Comparison of ENCODE assay signal across 22 cellular contexts in the genomic region with DNA sequence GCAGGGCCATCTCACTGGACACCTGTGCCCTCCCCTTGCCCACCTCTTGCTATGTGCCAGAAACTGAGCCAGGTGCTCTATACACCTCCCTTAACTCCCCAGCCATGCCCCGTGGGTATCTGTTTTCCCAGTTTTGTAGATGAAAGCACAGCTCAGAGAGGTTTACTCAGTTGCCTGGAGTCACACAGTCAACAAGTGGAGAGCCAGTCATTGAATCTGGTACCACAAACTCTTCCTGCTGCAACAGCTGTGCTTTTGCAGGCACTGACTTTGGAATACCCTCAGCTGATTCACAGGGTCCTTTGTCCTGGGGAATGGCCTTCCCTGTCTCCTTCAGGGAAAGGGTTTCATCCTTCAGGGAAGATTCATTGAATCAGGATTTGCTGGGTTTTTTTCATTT. TPM values are rescaled to one million over a fixed set of nuclear protein-coding genes. Genes with fewer than 3 reads are reported as not detected.
"Had no signal": no experiment of that assay in that cellular context is flagged by ENCODE, and none has a peak within 500 bp of the region (broad histone marks: within the 10 kb centered on the region; RNA-seq: fewer than 3 reads in every experiment).

No MANE protein-coding gene starts in this region.

- H3K9me3 Mint-ChIP-seq: activated T-cell treated with anti-CD3 and anti-CD28 coated beads, Interleukin-2, amount 50 U/mL, for 72 hours; T-helper 1 cell treated with Interleukin-12 subunit alpha and Interleukin-12 subunit beta and Interleukin-4 antibody, amounts not matched to agents 30 μg/mL and 1 μg/mL, for 36 hours had no signal

- H3K4me1 ChIP-seq: gastrocnemius medialis, parathyroid adenoma, tibial artery had no signal

- DNase-seq: activated CD4-positive, alpha-beta T cell treated with anti-CD3 and anti-CD28 coated beads for 1 hour; activated CD4-positive, alpha-beta T cell treated with anti-CD3 and anti-CD28 coated beads, Interleukin-2, amount 50 U/mL, for 4 hours; activated gamma-delta T cell; activated T-cell treated with anti-CD3 and anti-CD28 coated beads, Interleukin-2, amount 50 U/mL, for 72 hours; cerebellar nuclear complex; cortex of kidney; gastrocnemius medialis; head of caudate nucleus; kidney; stimulated activated CD8-positive, alpha-beta memory T cell treated with anti-CD3 and anti-CD28 coated beads, Interleukin-4, amount 100 ng/mL, for 48 hours; tibial artery had no signal

- H3K36me3 ChIP-seq: gastrocnemius medialis, tibial artery had no signal

- H2AFZ ChIP-seq: parathyroid adenoma had no signal

- H3K9ac ChIP-seq: parathyroid adenoma had no signal

- H3K4me3 ChIP-seq: gastrocnemius medialis, lung, tibial artery had no signal

- ATAC-seq: gastrocnemius medialis, left lobe of liver had no signal

- H3K9me3 ChIP-seq: gastrocnemius medialis, tibial artery had no signal

- H3K4me3 Mint-ChIP-seq: activated T-cell treated with anti-CD3 and anti-CD28 coated beads, Interleukin-2, amount 50 U/mL, for 72 hours had no signal

- H3K27ac Mint-ChIP-seq: activated naive CD8-positive, alpha-beta T cell; activated T-cell treated with anti-CD3 and anti-CD28 coated beads, Interleukin-2, amount 50 U/mL, for 72 hours; T-helper 1 cell treated with Interleukin-12 subunit alpha and Interleukin-12 subunit beta and Interleukin-4 antibody, amounts not matched to agents 30 μg/mL and 1 μg/mL, for 36 hours had no signal

- H3K79me2 ChIP-seq: parathyroid adenoma had no signal

- H3K27ac ChIP-seq: gastrocnemius medialis, parathyroid adenoma, tibial artery, VCaP had no signal

- H3K36me3 Mint-ChIP-seq: activated naive CD8-positive, alpha-beta T cell had no signal

RNA-seq across cellular contexts. Expression of a gene that starts 22.1 kb away (rescaled TPM):
- total RNA-seq: activated CD8-positive, alpha-beta memory T cell treated with anti-CD3 and anti-CD28 coated beads for 36 hours; activated T-cell treated with anti-CD3 and anti-CD28 coated beads, Interleukin-2, amount 50 U/mL, for 72 hours; bronchial epithelial cell; kidney; left lobe of liver; subcutaneous adipose tissue had no signal
- polyA plus RNA-seq: esophagus, lung, urinary bladder had no signal
